ENCODE assay signal across 10 cellular contexts in the genomic region with DNA sequence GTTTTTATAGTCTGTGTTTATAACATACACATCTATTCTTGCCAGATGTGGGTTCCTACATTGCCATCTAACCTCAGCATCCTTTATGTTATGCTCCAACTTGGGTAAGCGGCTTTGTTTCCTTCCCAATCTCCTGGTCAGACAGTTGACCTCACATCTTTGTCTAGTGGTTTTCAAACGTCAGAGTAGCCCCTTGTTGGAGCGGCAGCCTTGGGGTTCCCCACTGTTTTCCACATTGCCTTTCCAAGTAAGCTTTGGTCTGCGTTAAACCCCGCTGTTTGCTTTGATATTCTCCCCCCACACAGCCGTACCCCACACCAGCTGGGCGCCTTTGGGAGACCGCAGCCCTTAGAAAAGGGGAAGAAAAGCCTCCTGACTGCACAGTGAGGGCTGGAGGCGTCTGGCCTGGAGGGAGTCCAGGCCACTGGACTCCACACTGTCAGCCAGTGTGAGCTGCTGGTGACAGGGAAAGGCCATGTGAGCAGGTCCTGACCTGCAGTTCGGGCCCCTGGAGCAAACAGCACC.
DNase-seq lines count a peak whose midpoint lies in the region; ATAC-seq, FAIRE-seq and TF ChIP-seq lines count a peak whose summit lies in the region.
"Had no signal": no experiment of that assay in that cellular context is flagged by ENCODE, and none has a peak within 500 bp of the region (broad histone marks: within the 10 kb centered on the region; RNA-seq: fewer than 3 reads in every experiment).

No MANE protein-coding gene starts in this region.

- no peaks in the 10 kb centered on the region for H3K4me1 ChIP-seq in BE2C

- H3K4me3 ChIP-seq in BE2C (ENCODE audit: low read depth, low read length) = no peak overlapping the region

- H3K36me3 ChIP-seq in BE2C = no peaks in the 10 kb centered on the region

- no peak for DNase-seq in Right ventricle myocardium inferior (ENCODE audit: missing footprints)
- no peak for DNase-seq in cardiac septum (ENCODE audit: low spot score)
- peak; percentile 15 for DNase-seq in brain pericyte (ENCODE audit: low read depth, low spot score)
- peak; percentile 84 for DNase-seq in medulla oblongata (ENCODE audit: extremely low spot score)
- no peak for DNase-seq in urothelium cell line (ENCODE audit: low spot score)
- no peak for DNase-seq in iPS-NIHi11 (ENCODE audit: low spot score)
- DNase-seq in posterior vena cava (ENCODE audit: low spot score) = no peak
- DNase-seq in BE2C = no peak
- DNase-seq: cerebellar nuclear complex, NCI-H1092 had no signal

- TF ChIP-seq CTCF in BE2C (IDR thresholded peaks at IDR 0.05; ENCODE audit: low read depth, low read length) = no peak

- H3K9me3 ChIP-seq in BE2C = no peaks in the 10 kb centered on the region

- intact Hi-C loops in Right ventricle myocardium inferior (cut with DNase I) (no loop called here), cardiac septum (cut with DNase I) (no loop called here), posterior vena cava (cut with DNase I) (no loop called here)

- no peaks in the 10 kb centered on the region for H3K27me3 ChIP-seq in BE2C

- peak; percentile 83 for ATAC-seq in Right ventricle myocardium inferior

- FAIRE-seq in urothelium cell line (lab: Jason Lieb, UNC) = no peak

Comparison
In these comparisons a context has a peak if more than half of its experiments do, and no peak if none do; other contexts are left out.
1. DNase-seq: peak in brain pericyte (single experiment) and medulla oblongata (single experiment); none in Right ventricle myocardium inferior (single experiment), cardiac septum (single experiment), urothelium cell line (single experiment), iPS-NIHi11 (single experiment), posterior vena cava (single experiment) and BE2C (single experiment).